Comparison of ENCODE assay signal across 9 cellular contexts in genomic region chr16:70679653-70680494, GRCh38. TPM values are rescaled to one million over a fixed set of nuclear protein-coding genes. Genes with fewer than 3 reads are reported as not detected.
DNase-seq lines count a peak whose midpoint lies in the region; ATAC-seq and TF ChIP-seq lines count a peak whose summit lies in the region.
"Had no signal": no experiment of that assay in that cellular context is flagged by ENCODE, and none has a peak within 500 bp of the region (broad histone marks: within the 10 kb centered on the region; RNA-seq: fewer than 3 reads in every experiment).

No MANE protein-coding gene starts in this region.

- H3K4me1 ChIP-seq in adrenal gland (replicated peaks in 1 of 2): peaks cover 36 to 48% of the 10 kb centered on the region in 2 donors
- H3K4me1 ChIP-seq in spleen: peaks cover 18 to 73% (median 47%) of the 10 kb centered on the region in 6 donors

- H3K36me3 ChIP-seq in adrenal gland (replicated peaks in 1 of 2): peaks cover 0 to 54% of the 10 kb centered on the region in 2 donors
- peaks cover 0 to 71% (median 31%) of the 10 kb centered on the region in 6 donors for H3K36me3 ChIP-seq in spleen

- intact Hi-C loops in adrenal gland (cut with DNase I) (loop anchor here (2.0 to 5.0 kb wide), 2 partner anchors 77 to 91 kb away; no protein-coding TSS in a partner anchor), left cardiac atrium (cut with DNase I) (loop anchor here (5.0 to 10.0 kb wide), 2 partner anchors 65 to 92 kb away; no protein-coding TSS in a partner anchor), spleen (cut with DNase I; ENCODE audit: low total_unique reads) (loop anchor here (5.0 kb wide), 1 partner anchor 92 kb away; no protein-coding TSS in a partner anchor)

- H3K9me3 ChIP-seq in adrenal gland (replicated peaks in 1 of 3) (no peaks in the 10 kb centered on the region), spleen (no peaks in the 10 kb centered on the region)

- TF ChIP-seq CTCF in GM12872 (IDR thresholded peaks at IDR 0.05; ENCODE audit: insufficient read depth, low read depth, low read length) (peak; percentile 41; the same call in 1 of the 3 replicates), adrenal gland (IDR thresholded peaks at IDR 0.05) (peak in 3 of 6 experiments; percentile 68 to 89 (median 69)), spleen (IDR thresholded peaks at IDR 0.05 in 8 of 11, conservative IDR thresholded peaks at IDR 0.05 in 3 of 11) (peak in 6 of 11 experiments; percentile 26 to 61 (median 50))

- DNase-seq in adrenal gland (no peak), left cardiac atrium (peak; percentile 39), spleen (peak; percentile 74), kidney glomerular epithelial cell (lab: John Stamatoyannopoulos, UW) (no peak), DMS53 treated with DMSO at 0.1 percent for 48 hours (lab: John Stamatoyannopoulos, UW; ENCODE audit: unreplicated experiment) (no peak)
- DNase-seq in stimulated activated naive CD4-positive, alpha-beta T cell (lab: John Stamatoyannopoulos, UW): no peak
- DNase-seq in stimulated activated naive CD4-positive, alpha-beta T cell treated with Interleukin-2 at 50 U/mL for 16 hours (lab: John Stamatoyannopoulos, UW): no peak
- DNase-seq: NCI-H774 had no signal

- H3K27me3 ChIP-seq in adrenal gland (no peaks in the 10 kb centered on the region), spleen (replicated peaks in 1 of 7) (peaks cover 0 to 26% (median 4%) of the 10 kb centered on the region in 7 donors)

- H3K4me3 ChIP-seq in adrenal gland (no peak overlapping the region), spleen (peak overlapping the region in 2 of 8 donors; percentile 4 to 76)

- peak overlapping the region in 3 of 5 donors; percentile 60 to 96 (median 87) for H3K27ac ChIP-seq in adrenal gland
- peak overlapping the region in 7 of 8 donors; percentile 17 to 88 (median 84) for H3K27ac ChIP-seq in spleen

- WGBS in adrenal gland, 4 donors: 47 to 60% (median 52%) methylated on average over 52 to 83 of the region's 83 CpGs
- WGBS in spleen, 5 donors: 62 to 79% (median 76%) methylated on average over 57 to 83 of the region's 83 CpGs

- TF ChIP-seq POLR2A in adrenal gland (IDR thresholded peaks at IDR 0.05) (no peak), spleen (IDR thresholded peaks at IDR 0.05) (no peak)

- peak; percentile 39 to 53 for ATAC-seq in left cardiac atrium

RNA-seq across cellular contexts. Expression of gene MTSS2, which starts 6.0 kb away (rescaled TPM):
- total RNA-seq in adrenal gland: 100 to 1,000 TPM in 1 of 8 donors, 10 to 100 TPM in 7; 60.1 to 127 (median 76.2) TPM
- 100 to 1,000 TPM in 1 of 3 donors, 10 to 100 TPM in 2; 32.4 to 145 (median 39.2) TPM for polyA plus RNA-seq in adrenal gland
- 10 to 100 TPM; 50.7 to 51.4 TPM for total RNA-seq in left cardiac atrium
- total RNA-seq in spleen: 100 to 1,000 TPM in 3 of 7 donors, 10 to 100 TPM in 4; 40.6 to 116 (median 94.6) TPM
- polyA plus RNA-seq in spleen: 10 to 100 TPM in 2 of 3 donors, 1 to 10 TPM in 1; 9.0 to 66.7 (median 12.2) TPM

RNA-seq across cellular contexts. Expression of gene IL34, which starts 33.5 kb away (rescaled TPM):
- total RNA-seq in adrenal gland (10 to 100 TPM; 16.8 to 62.9 (median 40.3) TPM), left cardiac atrium (1 to 10 TPM; 1.4 to 4.0 TPM), spleen (100 to 1,000 TPM in 5 of 7 donors, 10 to 100 TPM in 2; 48.2 to 258 (median 197) TPM)
- polyA plus RNA-seq in adrenal gland (10 to 100 TPM in 2 of 3 donors, 1 to 10 TPM in 1; 3.2 to 36.5 (median 35.0) TPM), spleen (10 to 100 TPM; 20.3 to 82.3 (median 21.3) TPM)

Comparison
In these comparisons a context has a peak if more than half of its experiments do, and no peak if none do; other contexts are left out.
1. DNase-seq: peak in left cardiac atrium (single experiment) and spleen (single experiment); none in adrenal gland (0 of 7), stimulated activated naive CD4-positive, alpha-beta T cell (0 of 6), kidney glomerular epithelial cell (single experiment), DMS53 treated with DMSO at 0.1 percent for 48 hours (single experiment) and stimulated activated naive CD4-positive, alpha-beta T cell treated with Interleukin-2 at 50 U/mL for 16 hours (single experiment).